Comparison of ENCODE assay signal across 1 cellular context in the genomic region with DNA sequence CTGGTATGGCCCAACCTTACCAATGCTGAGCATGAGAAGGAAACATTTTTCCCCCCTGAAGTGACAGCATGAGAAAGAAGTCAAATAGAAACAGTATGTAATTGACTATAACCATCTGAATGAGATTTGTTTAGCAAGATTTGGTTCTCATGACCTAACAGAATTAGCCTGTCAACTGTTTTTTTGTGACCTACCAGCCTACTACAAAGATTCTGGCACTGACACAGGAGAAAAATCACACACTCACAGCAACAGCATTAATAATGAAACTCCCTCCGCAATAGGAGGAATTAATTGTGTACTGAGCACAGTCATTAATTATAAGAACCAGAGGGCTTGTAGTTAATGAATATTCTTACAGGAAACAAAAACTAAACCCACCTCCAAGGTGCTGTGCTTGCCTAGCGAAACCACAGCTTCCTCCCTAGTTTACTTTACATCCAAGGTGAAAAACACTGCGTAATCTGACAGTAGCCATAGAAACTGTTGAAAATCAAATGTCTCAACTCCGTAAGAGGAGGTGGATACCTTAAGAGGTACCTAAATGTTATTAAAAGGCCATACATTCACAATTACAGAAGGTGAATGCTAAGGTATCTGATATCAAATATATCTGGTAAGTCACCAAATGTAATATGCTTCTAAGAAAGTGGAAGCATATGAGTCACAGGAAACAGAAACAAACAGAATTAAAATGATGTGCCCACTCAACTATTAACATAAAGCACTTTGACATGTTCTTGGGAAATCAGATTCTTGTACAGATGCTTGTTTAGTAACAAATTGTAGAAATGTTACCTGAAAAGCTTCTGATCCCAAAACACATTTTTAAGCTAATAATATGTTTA.
TF ChIP-seq lines count a peak whose summit lies in the region.

No MANE protein-coding gene starts in this region.

TF ChIP-seq in WTC11, 78 proteins besides CTCF, POLR2A, EP300 and RAD21 (continued from another document):
- TF ChIP-seq, protein P1, sequence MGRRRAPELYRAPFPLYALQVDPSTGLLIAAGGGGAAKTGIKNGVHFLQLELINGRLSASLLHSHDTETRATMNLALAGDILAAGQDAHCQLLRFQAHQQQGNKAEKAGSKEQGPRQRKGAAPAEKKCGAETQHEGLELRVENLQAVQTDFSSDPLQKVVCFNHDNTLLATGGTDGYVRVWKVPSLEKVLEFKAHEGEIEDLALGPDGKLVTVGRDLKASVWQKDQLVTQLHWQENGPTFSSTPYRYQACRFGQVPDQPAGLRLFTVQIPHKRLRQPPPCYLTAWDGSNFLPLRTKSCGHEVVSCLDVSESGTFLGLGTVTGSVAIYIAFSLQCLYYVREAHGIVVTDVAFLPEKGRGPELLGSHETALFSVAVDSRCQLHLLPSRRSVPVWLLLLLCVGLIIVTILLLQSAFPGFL (CRISPR knock-in tag; IDR thresholded peaks at IDR 0.05; ENCODE audit: borderline replicate concordance) = no peak
- TF ChIP-seq ZNF671 (CRISPR knock-in tag; IDR thresholded peaks at IDR 0.05) = no peak
- no peak for TF ChIP-seq ZNF396 (CRISPR knock-in tag; IDR thresholded peaks at IDR 0.05; ENCODE audit: borderline replicate concordance)
- TF ChIP-seq, protein P2, sequence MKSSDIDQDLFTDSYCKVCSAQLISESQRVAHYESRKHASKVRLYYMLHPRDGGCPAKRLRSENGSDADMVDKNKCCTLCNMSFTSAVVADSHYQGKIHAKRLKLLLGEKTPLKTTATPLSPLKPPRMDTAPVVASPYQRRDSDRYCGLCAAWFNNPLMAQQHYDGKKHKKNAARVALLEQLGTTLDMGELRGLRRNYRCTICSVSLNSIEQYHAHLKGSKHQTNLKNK (CRISPR knock-in tag; IDR thresholded peaks at IDR 0.05) = no peak
- TF ChIP-seq FOXP1 (CRISPR knock-in tag; IDR thresholded peaks at IDR 0.05; ENCODE audit: borderline replicate concordance) = no peak
- no peak for TF ChIP-seq SMAD3 (CRISPR knock-in tag; IDR thresholded peaks at IDR 0.05; ENCODE audit: borderline replicate concordance)
- no peak for TF ChIP-seq FOXJ3 (CRISPR knock-in tag; IDR thresholded peaks at IDR 0.05; ENCODE audit: borderline replicate concordance)
- no peak for TF ChIP-seq ESRRA (CRISPR knock-in tag; IDR thresholded peaks at IDR 0.05; ENCODE audit: borderline replicate concordance)
- TF ChIP-seq SOX15 (CRISPR knock-in tag; IDR thresholded peaks at IDR 0.05) = no peak
- TF ChIP-seq HMGA2 (CRISPR knock-in tag; IDR thresholded peaks at IDR 0.05) = no peak
- TF ChIP-seq ZBTB21 (CRISPR knock-in tag; IDR thresholded peaks at IDR 0.05; ENCODE audit: borderline replicate concordance) = no peak
- no peak for TF ChIP-seq IRF2 (CRISPR knock-in tag; IDR thresholded peaks at IDR 0.05; ENCODE audit: borderline replicate concordance, low read depth)
- TF ChIP-seq ZNF263 (CRISPR knock-in tag; IDR thresholded peaks at IDR 0.05; ENCODE audit: low read depth) = no peak
